In the genomic region with DNA sequence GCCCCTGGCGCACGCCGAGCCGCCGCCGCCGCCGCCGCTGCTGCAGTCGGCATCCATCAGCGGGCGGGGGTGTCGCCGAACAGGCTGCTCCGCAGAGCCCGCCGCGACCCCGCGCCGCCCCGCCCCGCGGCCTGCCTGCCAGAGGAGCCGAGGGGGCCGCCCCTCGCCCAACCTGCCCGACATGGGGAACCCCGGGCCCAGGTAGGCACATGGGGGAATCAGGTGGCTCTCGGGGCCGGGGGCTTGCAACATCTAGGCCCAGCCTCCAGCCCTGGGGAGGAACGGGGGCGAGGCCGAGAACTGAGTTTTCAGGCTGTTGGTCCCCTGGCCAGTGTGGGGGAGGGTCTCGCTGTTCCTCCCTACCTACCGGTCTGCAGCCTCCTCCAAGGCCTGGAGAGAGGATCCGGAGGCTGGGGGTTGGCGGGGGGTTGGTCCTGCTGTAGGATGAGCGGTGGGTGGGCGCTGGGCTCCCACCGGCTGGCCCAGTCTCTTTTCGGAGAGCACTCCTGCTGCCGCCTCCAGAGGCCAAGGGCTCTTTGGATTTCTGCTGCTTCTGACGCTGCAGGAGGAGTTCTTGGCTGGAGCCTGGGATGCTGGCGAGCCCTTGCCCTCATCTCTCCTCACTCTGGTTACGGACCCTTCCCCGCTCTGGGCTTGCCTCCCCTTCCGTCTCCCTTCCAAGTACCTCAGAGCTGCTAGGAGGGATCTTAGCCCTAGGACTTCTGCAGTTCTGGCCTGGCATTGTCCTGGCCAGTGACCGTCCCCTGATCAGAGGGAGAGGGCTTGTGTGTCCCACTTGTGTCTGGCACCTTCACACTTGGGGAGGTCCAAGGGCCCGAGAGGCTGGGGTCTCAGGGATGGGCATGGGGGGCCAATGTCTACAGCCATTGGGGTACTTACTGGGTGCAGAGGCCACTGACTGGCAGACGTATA, we compare ENCODE assay signal across 8 cellular contexts. TPM values are rescaled to one million over a fixed set of nuclear protein-coding genes. Genes with fewer than 3 reads are reported as not detected.
A peak's percentile ranks its signal among the peaks of the same experiment; 100 is the strongest.
DNase-seq lines count a peak whose midpoint lies in the region; ATAC-seq, FAIRE-seq and TF ChIP-seq lines count a peak whose summit lies in the region.

Gene EPB41L1 (plus strand): TSS at position 45 of the 933 bp plus-strand sequence. CDS start 19,038 bp downstream, outside the sequence.

- ATAC-seq in stimulated activated effector memory CD8-positive, alpha-beta T cell treated with anti-CD3 and anti-CD28 coated beads, Interleukin-12 subunit alpha, Interleukin-12 subunit beta, amount 100 ng/mL, for 72 hours = no peak
- ATAC-seq in foreskin keratinocyte (no peak), HG03196 (IDR thresholded peaks at IDR 0.05; ENCODE audit: unreplicated experiment) (no peak)

- H3K9ac ChIP-seq in mammary epithelial cell (ENCODE audit: insufficient read depth, low read length) = no peak within 1 kb of the TSS

- BruUV-seq in mammary epithelial cell (replicated peaks; lab: Mats Ljungman, UMichigan) = no TSS peak

- H3K4me3 ChIP-seq in mammary epithelial cell (replicated peaks in 1 of 3; ENCODE audit: insufficient read depth in 1 of 3, low read depth in 2 of 3, low read length in 3 of 3) (peak within 1 kb of the TSS; percentile 23 to 56 (median 54)), kidney epithelial cell (ENCODE audit: low read depth, low read length) (peak within 1 kb of the TSS; percentile 59)

- H3K4me1 Mint-ChIP-seq in stimulated activated effector memory CD8-positive, alpha-beta T cell treated with anti-CD3 and anti-CD28 coated beads, Interleukin-12 subunit alpha, Interleukin-12 subunit beta, amount 100 ng/mL, for 72 hours = peaks cover 13% of the 10 kb centered on the region

- H3K9me3 Mint-ChIP-seq in stimulated activated effector memory CD8-positive, alpha-beta T cell treated with anti-CD3 and anti-CD28 coated beads, Interleukin-12 subunit alpha, Interleukin-12 subunit beta, amount 100 ng/mL, for 72 hours = no peaks in the 10 kb centered on the region

- H3K27ac ChIP-seq in mammary epithelial cell (ENCODE audit: insufficient read depth, low read depth, low read length) (no peak within 1 kb of the TSS), foreskin keratinocyte (no peak within 1 kb of the TSS)

- H3K36me3 Mint-ChIP-seq in stimulated activated effector memory CD8-positive, alpha-beta T cell treated with anti-CD3 and anti-CD28 coated beads, Interleukin-12 subunit alpha, Interleukin-12 subunit beta, amount 100 ng/mL, for 72 hours = no peaks in the 10 kb centered on the region

- H2AFZ ChIP-seq in mammary epithelial cell (ENCODE audit: low read depth, low read length) = peak within 1 kb of the TSS; percentile 79

- peak; percentile 26 for FAIRE-seq in HTR-8/SVneo (lab: Jason Lieb, UNC)

- intact Hi-C loops in mammary epithelial cell (cut with micrococcal nuclease) = loop anchor here (5.0 kb wide), 1 partner anchor 282 kb away; no protein-coding TSS in a partner anchor

- H3K9me3 ChIP-seq in mammary epithelial cell (replicated peaks; ENCODE audit: insufficient read depth, low read length) = no peaks in the 10 kb centered on the region

- in situ Hi-C loops in mammary epithelial cell (cut with MboI; ENCODE audit: low sequenced_read_pairs in 2 of 2) = loop anchor here in 1 of 2 donors (10.0 kb wide), 1 partner anchor 50 kb away; no protein-coding TSS in a partner anchor

- TF ChIP-seq CTCF in mammary epithelial cell (conservative IDR thresholded peaks at IDR 0.05 in 1 of 2, IDR thresholded peaks at IDR 0.05 in 1 of 2; ENCODE audit: extremely low read depth in 1 of 2, insufficient read depth in 1 of 2, low read depth in 1 of 2, low read length in 2 of 2) (no peak), kidney epithelial cell (IDR thresholded peaks at IDR 0.05; ENCODE audit: insufficient read depth, low read length, poor library complexity, severe bottlenecking) (no peak), foreskin keratinocyte (conservative IDR thresholded peaks at IDR 0.05) (no peak)

- H3K27ac Mint-ChIP-seq in stimulated activated effector memory CD8-positive, alpha-beta T cell treated with anti-CD3 and anti-CD28 coated beads, Interleukin-12 subunit alpha, Interleukin-12 subunit beta, amount 100 ng/mL, for 72 hours = no peak within 1 kb of the TSS

- no peaks in the 10 kb centered on the region for H3K79me2 ChIP-seq in mammary epithelial cell (ENCODE audit: insufficient read depth, low read length)

- 12% methylated on average over 16 of the region's 51 CpGs for WGBS in mammary epithelial cell (ENCODE audit: low coverage, missing lambda C conversion rate)

- H3K4me2 ChIP-seq in mammary epithelial cell (ENCODE audit: insufficient read depth, low read depth, low read length) = peak within 1 kb of the TSS; percentile 98

- H3K27me3 ChIP-seq in mammary epithelial cell (ENCODE audit: insufficient read depth, low read length) (no peaks in the 10 kb centered on the region), kidney epithelial cell (ENCODE audit: control insufficient read depth, insufficient read depth, low read length) (peaks cover 5% of the 10 kb centered on the region), foreskin keratinocyte (peaks cover 48% of the 10 kb centered on the region)

- H3K36me3 ChIP-seq in mammary epithelial cell (ENCODE audit: insufficient read depth, low read length) (no peaks in the 10 kb centered on the region), kidney epithelial cell (ENCODE audit: control insufficient read depth, insufficient read depth, low read length) (no peaks in the 10 kb centered on the region)

- peak within 1 kb of the TSS; percentile 66 for H3K4me3 Mint-ChIP-seq in stimulated activated effector memory CD8-positive, alpha-beta T cell treated with anti-CD3 and anti-CD28 coated beads, Interleukin-12 subunit alpha, Interleukin-12 subunit beta, amount 100 ng/mL, for 72 hours

- DNase-seq in AG20443 (ENCODE audit: low spot score) (peak; percentile 68), HTR-8/SVneo (ENCODE audit: insufficient read length, low spot score) (no peak), mammary epithelial cell (no peak), kidney epithelial cell (ENCODE audit: low read depth) (no peak), SK-N-DZ (ENCODE audit: low spot score) (no peak), foreskin keratinocyte (no peak)
- DNase-seq in stimulated activated effector memory CD8-positive, alpha-beta T cell treated with anti-CD3 and anti-CD28 coated beads, Interleukin-12 subunit alpha, Interleukin-12 subunit beta, amount 100 ng/mL, for 72 hours (ENCODE audit: low spot score in 2 of 2) = no peak

- H3K4me1 ChIP-seq in mammary epithelial cell (ENCODE audit: insufficient read depth, low read length) (peaks cover 16% of the 10 kb centered on the region), foreskin keratinocyte (no peaks in the 10 kb centered on the region)

- CTCF ChIA-PET in mammary epithelial cell (lab: Charles Lee; ENCODE audit: low non-redundant PET) = no interaction called here

- H4K20me1 ChIP-seq in mammary epithelial cell (ENCODE audit: insufficient read depth, low read length) = no peaks in the 10 kb centered on the region

- dilution Hi-C loops in mammary epithelial cell (cut with HindIII; ENCODE audit: low sequenced_read_pairs) = no loop called here

RNA-seq across cellular contexts. Expression of gene EPB41L1, which starts in this region (rescaled TPM):
- total RNA-seq in mammary epithelial cell = 10 to 100 TPM; 14.4 to 29.7 TPM
- polyA plus RNA-seq in mammary epithelial cell = 8.9 TPM
- 27.8 TPM for polyA minus RNA-seq in mammary epithelial cell
- 25.0 and 28.0 TPM in 2 replicates for total RNA-seq in kidney epithelial cell
- polyA plus RNA-seq in SK-N-DZ (2014; cell fraction: cytosol; rRNA removed) = 34.6 and 44.4 TPM in 2 replicates
- polyA plus RNA-seq in SK-N-DZ (2014; cell fraction: nucleus; rRNA removed) = 12.8 and 21.7 TPM in 2 replicates
- total RNA-seq in foreskin keratinocyte = 1.5 and 2.0 TPM in 2 replicates
- 0.50 and 0.69 TPM in 2 replicates for polyA plus RNA-seq in foreskin keratinocyte
